ENCODE assay signal across 35 cellular contexts in the genomic region with DNA sequence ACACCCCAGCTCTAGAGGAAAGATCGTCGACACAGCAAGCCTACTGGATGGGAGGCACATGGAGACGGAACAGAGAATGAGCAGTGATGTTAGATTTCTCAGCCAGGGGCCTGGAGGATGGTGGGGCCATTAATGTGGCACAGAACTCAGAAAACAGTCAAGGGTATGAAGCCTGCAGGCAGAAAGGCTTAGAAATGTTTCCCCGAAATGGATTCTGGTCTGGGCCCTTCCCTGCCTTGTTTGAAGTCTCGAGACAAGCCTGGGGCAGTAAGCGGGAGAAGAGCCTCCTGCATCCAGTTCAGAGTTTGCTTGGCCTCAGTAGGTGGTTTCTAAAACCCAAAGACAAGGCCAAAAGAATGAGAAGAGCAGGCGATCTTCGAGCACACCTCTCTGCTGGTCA.
"Had no signal": no experiment of that assay in that cellular context is flagged by ENCODE, and none has a peak within 500 bp of the region (broad histone marks: within the 10 kb centered on the region; RNA-seq: fewer than 3 reads in every experiment).

No MANE protein-coding gene starts in this region.

- H3K4me1 ChIP-seq: adrenal gland, body of pancreas, breast epithelium had no signal

- H3K36me3 ChIP-seq: adrenal gland, brain microvascular endothelial cell, breast epithelium had no signal

- DNase-seq: activated B cell treated with CpG ODN at 0.5 μM for 24 hours; activated CD4-positive, alpha-beta memory T cell treated with anti-CD3 and anti-CD28 coated beads for 36 hours; activated CD4-positive, alpha-beta T cell treated with anti-CD3 and anti-CD28 coated beads for 4 hours; activated CD4-positive, alpha-beta T cell treated with anti-CD3 and anti-CD28 coated beads, Interleukin-2, amount 10 ng/mL, durations not matched to agents 24 days and 14 days; activated CD4-positive, alpha-beta T cell treated with anti-CD3 and anti-CD28 coated beads, Interleukin-2, amount 50 U/mL, for 1 hour; activated CD4-positive, alpha-beta T cell treated with anti-CD3 and anti-CD28 coated beads, Interleukin-2, amount 50 U/mL, for 4 hours; activated CD4-positive, CD25-positive, alpha-beta regulatory T cell treated with anti-CD3 and anti-CD28 coated beads, Interleukin-2, amount 50 U/mL, for 72 hours; activated CD8-positive, alpha-beta memory T cell treated with anti-CD3 and anti-CD28 coated beads, Interleukin-2, amount 50 U/mL, for 4 hours; activated CD8-positive, alpha-beta T cell treated with anti-CD3 and anti-CD28 coated beads for 36 hours; activated effector memory CD4-positive, alpha-beta T cell treated with anti-CD3 and anti-CD28 coated beads, Interleukin-2, amount 50 U/mL, for 16 hours; activated gamma-delta T cell treated with Interleukin-2 at 50 U/mL for 16 hours; activated naive CD4-positive, alpha-beta T cell; activated naive CD4-positive, alpha-beta T cell treated with anti-CD3 and anti-CD28 coated beads for 36 hours; activated naive CD4-positive, alpha-beta T cell treated with anti-CD3 and anti-CD28 coated beads, Interleukin-2, amount 50 U/mL, for 16 hours; activated naive CD8-positive, alpha-beta T cell treated with anti-CD3 and anti-CD28 coated beads for 36 hours; activated T-cell treated with anti-CD3 and anti-CD28 coated beads for 4 hours; activated T-cell treated with anti-CD3 and anti-CD28 coated beads, Interleukin-2, amount 50 U/mL, for 1 hour; activated T-cell treated with anti-CD3 and anti-CD28 coated beads, Interleukin-2, amount 50 U/mL, for 4 hours; activated T-cell treated with anti-CD3 and anti-CD28 coated beads, Interleukin-2, amount 50 U/mL, for 72 hours; adrenal gland; amniotic stem cell; aorta; body of pancreas; brain microvascular endothelial cell; central memory CD4-positive, alpha-beta T cell; T-helper 1 cell; T-helper 2 cell; T-helper 9 cell had no signal

- H3K4me3 ChIP-seq: adrenal gland, body of pancreas, breast epithelium had no signal

- H3K27ac Mint-ChIP-seq: activated B cell treated with CpG ODN at 0.5 μM for 24 hours; activated CD4-positive, alpha-beta memory T cell treated with anti-CD3 and anti-CD28 coated beads for 36 hours; activated CD4-positive, alpha-beta T cell treated with anti-CD3 and anti-CD28 coated beads, Interleukin-2, amount 10 ng/mL, durations not matched to agents 24 days and 14 days; activated CD8-positive, alpha-beta T cell treated with anti-CD3 and anti-CD28 coated beads for 36 hours; activated naive CD4-positive, alpha-beta T cell treated with anti-CD3 and anti-CD28 coated beads for 36 hours; activated naive CD4-positive, alpha-beta T cell treated with anti-CD3 and anti-CD28 coated beads, Interleukin-2, amount 50 U/mL, for 72 hours; activated naive CD8-positive, alpha-beta T cell treated with anti-CD3 and anti-CD28 coated beads for 36 hours; activated T-cell treated with anti-CD3 and anti-CD28 coated beads, Interleukin-2, amount 50 U/mL, for 72 hours; activated T-helper 1 cell treated with anti-CD3 and anti-CD28 coated beads, Interleukin-12 subunit alpha, Interleukin-12 subunit beta, Interleukin-2, Interleukin-4 antibody, amounts not matched to agents 30 ng/mL and 10 ng/mL and 1 ng/mL, durations not matched to agents 14 hours and 24 hours and 36 hours; activated T-helper 17 cell treated with anti-CD3 and anti-CD28 coated beads, Interleukin-2, amount 50 U/mL, for 72 hours; T-helper 1 cell treated with Interleukin-12 subunit alpha and Interleukin-12 subunit beta and Interleukin-4 antibody, amounts not matched to agents 30 μg/mL and 1 μg/mL, for 36 hours; T-helper 2 cell treated with Interferon-gamma antibody and Interleukin-4, amounts not matched to agents 5 μg/mL and 100 μg/mL, for 36 hours had no signal

- H3K27me3 Mint-ChIP-seq: activated CD4-positive, alpha-beta memory T cell treated with anti-CD3 and anti-CD28 coated beads for 36 hours; activated CD4-positive, alpha-beta T cell treated with anti-CD3 and anti-CD28 coated beads, Interleukin-2, amount 10 ng/mL, durations not matched to agents 24 days and 14 days; activated naive CD8-positive, alpha-beta T cell treated with anti-CD3 and anti-CD28 coated beads for 36 hours had no signal

- H3K4me3 Mint-ChIP-seq: activated B cell treated with CpG ODN at 0.5 μM for 24 hours; activated CD4-positive, alpha-beta memory T cell treated with anti-CD3 and anti-CD28 coated beads for 36 hours; activated CD4-positive, alpha-beta T cell treated with anti-CD3 and anti-CD28 coated beads, Interleukin-2, amount 10 ng/mL, durations not matched to agents 24 days and 14 days; activated CD8-positive, alpha-beta T cell treated with anti-CD3 and anti-CD28 coated beads for 36 hours; activated naive CD4-positive, alpha-beta T cell treated with anti-CD3 and anti-CD28 coated beads for 36 hours; activated naive CD8-positive, alpha-beta T cell treated with anti-CD3 and anti-CD28 coated beads for 36 hours; activated T-cell treated with anti-CD3 and anti-CD28 coated beads, Interleukin-2, amount 50 U/mL, for 4 hours; activated T-cell treated with anti-CD3 and anti-CD28 coated beads, Interleukin-2, amount 50 U/mL, for 72 hours; activated T-helper 1 cell treated with anti-CD3 and anti-CD28 coated beads, Interleukin-12 subunit alpha, Interleukin-12 subunit beta, Interleukin-2, Interleukin-4 antibody, amounts not matched to agents 30 ng/mL and 10 ng/mL and 1 ng/mL, durations not matched to agents 14 hours and 24 hours and 36 hours; activated T-helper 17 cell treated with anti-CD3 and anti-CD28 coated beads, Interleukin-2, amount 50 U/mL, for 72 hours; T-helper 1 cell treated with Interleukin-12 subunit alpha and Interleukin-12 subunit beta and Interleukin-4 antibody, amounts not matched to agents 30 μg/mL and 1 μg/mL, for 36 hours; T-helper 2 cell treated with Interferon-gamma antibody and Interleukin-4, amounts not matched to agents 5 μg/mL and 100 μg/mL, for 36 hours had no signal

- H3K9me3 ChIP-seq: adrenal gland, body of pancreas, breast epithelium had no signal

- H3K4me1 Mint-ChIP-seq: activated B cell treated with CpG ODN at 0.5 μM for 24 hours; activated CD4-positive, alpha-beta T cell treated with anti-CD3 and anti-CD28 coated beads, Interleukin-2, amount 10 ng/mL, durations not matched to agents 24 days and 14 days; activated naive CD8-positive, alpha-beta T cell treated with anti-CD3 and anti-CD28 coated beads for 36 hours; activated T-helper 17 cell treated with anti-CD3 and anti-CD28 coated beads, Interleukin-2, amount 50 U/mL, for 72 hours had no signal

- H3K27me3 ChIP-seq: adrenal gland, body of pancreas, brain microvascular endothelial cell, breast epithelium had no signal

- H3K36me3 Mint-ChIP-seq: activated CD4-positive, alpha-beta memory T cell treated with anti-CD3 and anti-CD28 coated beads for 36 hours; activated naive CD4-positive, alpha-beta T cell treated with anti-CD3 and anti-CD28 coated beads, Interleukin-2, amount 50 U/mL, for 72 hours; activated naive CD8-positive, alpha-beta T cell treated with anti-CD3 and anti-CD28 coated beads for 36 hours had no signal

- H3K9me3 Mint-ChIP-seq: activated B cell treated with CpG ODN at 0.5 μM for 24 hours; activated CD4-positive, alpha-beta memory T cell treated with anti-CD3 and anti-CD28 coated beads for 36 hours; activated CD4-positive, alpha-beta T cell treated with anti-CD3 and anti-CD28 coated beads, Interleukin-2, amount 10 ng/mL, durations not matched to agents 24 days and 14 days; activated CD8-positive, alpha-beta T cell treated with anti-CD3 and anti-CD28 coated beads for 36 hours; activated naive CD4-positive, alpha-beta T cell treated with anti-CD3 and anti-CD28 coated beads for 36 hours; activated naive CD4-positive, alpha-beta T cell treated with anti-CD3 and anti-CD28 coated beads, Interleukin-2, amount 50 U/mL, for 72 hours; activated naive CD8-positive, alpha-beta T cell treated with anti-CD3 and anti-CD28 coated beads for 36 hours; activated T-cell treated with anti-CD3 and anti-CD28 coated beads, Interleukin-2, amount 50 U/mL, for 4 hours; activated T-cell treated with anti-CD3 and anti-CD28 coated beads, Interleukin-2, amount 50 U/mL, for 72 hours; activated T-helper 1 cell treated with anti-CD3 and anti-CD28 coated beads, Interleukin-12 subunit alpha, Interleukin-12 subunit beta, Interleukin-2, Interleukin-4 antibody, amounts not matched to agents 30 ng/mL and 10 ng/mL and 1 ng/mL, durations not matched to agents 14 hours and 24 hours and 36 hours; activated T-helper 17 cell treated with anti-CD3 and anti-CD28 coated beads, Interleukin-2, amount 50 U/mL, for 72 hours; T-helper 1 cell treated with Interleukin-12 subunit alpha and Interleukin-12 subunit beta and Interleukin-4 antibody, amounts not matched to agents 30 μg/mL and 1 μg/mL, for 36 hours; T-helper 2 cell treated with Interferon-gamma antibody and Interleukin-4, amounts not matched to agents 5 μg/mL and 100 μg/mL, for 36 hours had no signal

- H3K27ac ChIP-seq: adrenal gland, body of pancreas, brain microvascular endothelial cell, breast epithelium, VCaP had no signal
